2 cellular contexts compared by ENCODE assay signal in the genomic region with DNA sequence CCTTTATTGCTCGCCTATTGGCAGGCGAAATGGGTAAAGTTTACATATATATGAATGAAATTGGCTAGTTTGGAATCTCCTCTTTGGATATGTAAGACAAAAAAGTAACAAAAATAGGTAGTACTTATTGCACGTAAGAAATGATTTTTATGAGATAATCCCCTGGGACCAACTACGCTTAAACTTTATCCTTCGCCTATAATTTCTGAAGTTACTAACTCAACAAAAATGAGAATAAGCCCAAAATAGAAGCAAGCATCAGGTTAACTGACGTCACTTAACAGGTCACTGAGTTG.
TF ChIP-seq lines count a peak whose summit lies in the region.

No MANE protein-coding gene starts in this region.

TF ChIP-seq in A549, 52 proteins besides CTCF, POLR2A, EP300 and RAD21 (continued from another document):
- TF ChIP-seq ESRRA (IDR thresholded peaks at IDR 0.05; ENCODE audit: borderline replicate concordance, low read length) (no peak), CHD4 (IDR thresholded peaks at IDR 0.05; ENCODE audit: borderline replicate concordance) (no peak), HEYL (CRISPR knock-in tag; IDR thresholded peaks at IDR 0.05) (no peak), CEBPB (IDR thresholded peaks at IDR 0.05) (no peak), HOXB13 (CRISPR knock-in tag; IDR thresholded peaks at IDR 0.05; ENCODE audit: low read depth) (no peak), CHD2 (IDR thresholded peaks at IDR 0.05; ENCODE audit: low read length, partially characterized antibody) (no peak), MYC (IDR thresholded peaks at IDR 0.05; ENCODE audit: borderline replicate concordance, low read length) (no peak), ZNF302 (CRISPR knock-in tag; IDR thresholded peaks at IDR 0.05) (no peak), TP53 (CRISPR knock-in tag; IDR thresholded peaks at IDR 0.05) (no peak), NR3C1 (IDR thresholded peaks at IDR 0.05) (no peak), FOSB (CRISPR knock-in tag; IDR thresholded peaks at IDR 0.05) (no peak)
TF ChIP-seq in A549: peak in this region for 0.

TF ChIP-seq in IMR-90, 13 proteins besides CTCF, POLR2A, EP300 and RAD21 (continued from another document):
- TF ChIP-seq, protein P1, sequence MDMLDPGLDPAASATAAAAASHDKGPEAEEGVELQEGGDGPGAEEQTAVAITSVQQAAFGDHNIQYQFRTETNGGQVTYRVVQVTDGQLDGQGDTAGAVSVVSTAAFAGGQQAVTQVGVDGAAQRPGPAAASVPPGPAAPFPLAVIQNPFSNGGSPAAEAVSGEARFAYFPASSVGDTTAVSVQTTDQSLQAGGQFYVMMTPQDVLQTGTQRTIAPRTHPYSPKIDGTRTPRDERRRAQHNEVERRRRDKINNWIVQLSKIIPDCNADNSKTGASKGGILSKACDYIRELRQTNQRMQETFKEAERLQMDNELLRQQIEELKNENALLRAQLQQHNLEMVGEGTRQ (IDR thresholded peaks at IDR 0.05; ENCODE audit: low read depth, low read length) = no peak
- TF ChIP-seq CEBPB (IDR thresholded peaks at IDR 0.05; ENCODE audit: low read depth, low read length) (no peak), RCOR1 (IDR thresholded peaks at IDR 0.05; ENCODE audit: insufficient replicate concordance, low read length) (no peak), MAFK (IDR thresholded peaks at IDR 0.05; ENCODE audit: low read depth, low read length) (no peak), SMC3 (IDR thresholded peaks at IDR 0.05; ENCODE audit: low read depth, low read length) (no peak), FOS (IDR thresholded peaks at IDR 0.05; ENCODE audit: low read depth, low read length) (no peak), RFX5 (IDR thresholded peaks at IDR 0.05; ENCODE audit: low read depth, low read length) (no peak), BHLHE40 (IDR thresholded peaks at IDR 0.05; ENCODE audit: low read depth, low read length) (no peak), NFE2L2 (IDR thresholded peaks at IDR 0.05; ENCODE audit: low read depth, low read length) (no peak)
- TF ChIP-seq, protein P2, sequence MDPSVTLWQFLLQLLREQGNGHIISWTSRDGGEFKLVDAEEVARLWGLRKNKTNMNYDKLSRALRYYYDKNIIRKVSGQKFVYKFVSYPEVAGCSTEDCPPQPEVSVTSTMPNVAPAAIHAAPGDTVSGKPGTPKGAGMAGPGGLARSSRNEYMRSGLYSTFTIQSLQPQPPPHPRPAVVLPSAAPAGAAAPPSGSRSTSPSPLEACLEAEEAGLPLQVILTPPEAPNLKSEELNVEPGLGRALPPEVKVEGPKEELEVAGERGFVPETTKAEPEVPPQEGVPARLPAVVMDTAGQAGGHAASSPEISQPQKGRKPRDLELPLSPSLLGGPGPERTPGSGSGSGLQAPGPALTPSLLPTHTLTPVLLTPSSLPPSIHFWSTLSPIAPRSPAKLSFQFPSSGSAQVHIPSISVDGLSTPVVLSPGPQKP (IDR thresholded peaks at IDR 0.05; ENCODE audit: borderline replicate concordance, low read depth, low read length) = no peak
TF ChIP-seq in IMR-90: peak in this region for 0.
